ENCODE assay signal across 8 cellular contexts in genomic region chr10:19788075-19788686, GRCh38. TPM values are rescaled to one million over a fixed set of nuclear protein-coding genes. Genes with fewer than 3 reads are reported as not detected.
A peak's percentile ranks its signal among the peaks of the same experiment; 100 is the strongest.
DNase-seq lines count a peak whose midpoint lies in the region; ATAC-seq, FAIRE-seq and TF ChIP-seq lines count a peak whose summit lies in the region.

No MANE protein-coding gene starts in this region.

- no peaks in the 10 kb centered on the region for H3K9me3 Mint-ChIP-seq in activated CD4-positive, alpha-beta memory T cell treated with anti-CD3 and anti-CD28 coated beads, Interleukin-2, amount 10 ng/mL, durations not matched to agents 7 days and 5 days

- ATAC-seq in HG03103 (IDR thresholded peaks at IDR 0.05; ENCODE audit: low read depth, unreplicated experiment) (peak; percentile 76), pancreas (peak in 3 of 4 donors; percentile 45 to 64 (median 64))

- 3 to 14% methylated on average over 3 of the region's 3 CpGs for WGBS in pancreas, 2 donors

- H3K36me3 Mint-ChIP-seq in activated CD4-positive, alpha-beta memory T cell treated with anti-CD3 and anti-CD28 coated beads, Interleukin-2, amount 10 ng/mL, durations not matched to agents 7 days and 5 days (ENCODE audit: low read depth): no peaks in the 10 kb centered on the region

- H3K36me3 ChIP-seq in pancreas: no peaks in the 10 kb centered on the region

- H3K4me1 ChIP-seq in pancreas: no peaks in the 10 kb centered on the region

- peak; percentile 41 for DNase-seq in AG08395 (ENCODE audit: low spot score)
- DNase-seq in GM12864 (ENCODE audit: low read depth): peak; percentile 3
- peak; percentile 66 for DNase-seq in RKO (ENCODE audit: low spot score)
- peak; percentile 38 to 54 for DNase-seq in erythroblast (lab: John Stamatoyannopoulos, UW)
- peak in 1 of 6 donors; percentile 18 for DNase-seq in pancreas
- DNase-seq in stimulated activated CD8-positive, alpha-beta memory T cell treated with anti-CD3 and anti-CD28 coated beads, Interleukin-4, amount 100 ng/mL, for 48 hours: no peak
- no peak for DNase-seq in activated CD4-positive, alpha-beta memory T cell treated with anti-CD3 and anti-CD28 coated beads, Interleukin-2, amount 10 ng/mL, durations not matched to agents 7 days and 5 days

- POLR2A ChIA-PET in activated CD4-positive, alpha-beta memory T cell treated with anti-CD3 and anti-CD28 coated beads, Interleukin-2, amount 10 ng/mL, durations not matched to agents 7 days and 5 days (lab: Charles Lee): no interaction called here

- no peak overlapping the region for H3K27ac Mint-ChIP-seq in activated CD4-positive, alpha-beta memory T cell treated with anti-CD3 and anti-CD28 coated beads, Interleukin-2, amount 10 ng/mL, durations not matched to agents 7 days and 5 days

- CTCF ChIA-PET in activated CD4-positive, alpha-beta memory T cell treated with anti-CD3 and anti-CD28 coated beads, Interleukin-2, amount 10 ng/mL, durations not matched to agents 7 days and 5 days (lab: Charles Lee): no interaction called here

- no peak for TF ChIP-seq POLR2A in erythroblast (IDR thresholded peaks at IDR 0.05; ENCODE audit: low read length)

- no peak overlapping the region for H3K27ac ChIP-seq in pancreas

- peak; percentile 65 for FAIRE-seq in pancreas (lab: Jason Lieb, UNC)

- H3K4me3 ChIP-seq in GM12864 (ENCODE audit: low read depth, low read length) (no peak overlapping the region), pancreas (no peak overlapping the region)

- H3K4me3 Mint-ChIP-seq in activated CD4-positive, alpha-beta memory T cell treated with anti-CD3 and anti-CD28 coated beads, Interleukin-2, amount 10 ng/mL, durations not matched to agents 7 days and 5 days: no peak overlapping the region

- no peaks in the 10 kb centered on the region for H3K27me3 Mint-ChIP-seq in activated CD4-positive, alpha-beta memory T cell treated with anti-CD3 and anti-CD28 coated beads, Interleukin-2, amount 10 ng/mL, durations not matched to agents 7 days and 5 days

- intact Hi-C loops in pancreas (cut with DNase I): no loop called here

- no peaks in the 10 kb centered on the region for H3K9me3 ChIP-seq in pancreas

- TF ChIP-seq CTCF in GM12864 (IDR thresholded peaks at IDR 0.05; ENCODE audit: low read depth, low read length, missing control alignments) (peak; percentile 69), pancreas (IDR thresholded peaks at IDR 0.05) (peak; percentile 43 to 72 (median 62))

- no peaks in the 10 kb centered on the region for H3K27me3 ChIP-seq in pancreas

- no peaks in the 10 kb centered on the region for H3K4me1 Mint-ChIP-seq in activated CD4-positive, alpha-beta memory T cell treated with anti-CD3 and anti-CD28 coated beads, Interleukin-2, amount 10 ng/mL, durations not matched to agents 7 days and 5 days

RNA-seq across cellular contexts. Expression of gene PLXDC2, which starts 28.1 kb away (rescaled TPM):
- 10 to 100 TPM in 2 of 6 donors, 1 to 10 TPM in 4; 2.0 to 48.5 (median 6.8) TPM for total RNA-seq in pancreas
- 1 to 10 TPM; 1.5 TPM for polyA plus RNA-seq in pancreas
- total RNA-seq in activated CD4-positive, alpha-beta memory T cell treated with anti-CD3 and anti-CD28 coated beads, Interleukin-2, amount 10 ng/mL, durations not matched to agents 7 days and 5 days: not detected

Comparison
In these comparisons a context has a peak if more than half of its experiments do, and no peak if none do; other contexts are left out.
1. DNase-seq: peak in AG08395 (single experiment), GM12864 (single experiment), RKO (single experiment) and erythroblast (2 of 2); none in stimulated activated CD8-positive, alpha-beta memory T cell treated with anti-CD3 and anti-CD28 coated beads, Interleukin-4, amount 100 ng/mL, for 48 hours (single experiment) and activated CD4-positive, alpha-beta memory T cell treated with anti-CD3 and anti-CD28 coated beads, Interleukin-2, amount 10 ng/mL, durations not matched to agents 7 days and 5 days (single experiment).